Comparison of ENCODE assay signal across 2 cellular contexts in the genomic region with DNA sequence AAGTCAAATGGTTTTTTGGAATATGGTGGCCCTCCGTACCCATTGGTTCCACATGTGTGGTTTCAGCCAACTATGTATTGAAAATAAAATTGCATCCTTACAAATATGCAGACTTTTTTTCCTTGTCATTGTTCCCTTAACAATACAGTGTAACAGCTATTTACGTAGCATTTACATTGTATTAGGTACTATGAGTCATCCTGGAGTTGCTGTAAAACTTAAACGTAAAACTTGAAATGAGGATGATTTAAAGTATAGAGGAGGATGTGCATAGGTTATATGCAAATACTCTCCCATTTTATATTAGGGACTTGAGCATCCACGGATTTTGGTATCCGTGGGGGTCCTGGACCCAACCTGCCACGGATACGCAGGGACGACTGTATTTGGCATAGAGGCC.
TF ChIP-seq lines count a peak whose summit lies in the region.

No MANE protein-coding gene starts in this region.

TF ChIP-seq in WTC11, 78 proteins besides CTCF, POLR2A, EP300 and RAD21:
- TF ChIP-seq EMX1 (CRISPR knock-in tag; IDR thresholded peaks at IDR 0.05) (no peak), ATF1 (CRISPR knock-in tag; IDR thresholded peaks at IDR 0.05) (no peak), FOXP1 (CRISPR knock-in tag; IDR thresholded peaks at IDR 0.05; ENCODE audit: borderline replicate concordance) (no peak), SOX15 (CRISPR knock-in tag; IDR thresholded peaks at IDR 0.05) (no peak), NFYB (CRISPR knock-in tag; conservative IDR thresholded peaks at IDR 0.05; ENCODE audit: low read depth) (no peak), GTF2I (CRISPR knock-in tag; conservative IDR thresholded peaks at IDR 0.05) (no peak), KAT7 (CRISPR knock-in tag; IDR thresholded peaks at IDR 0.05; ENCODE audit: borderline replicate concordance) (no peak), MXD4 (CRISPR knock-in tag; IDR thresholded peaks at IDR 0.05; ENCODE audit: borderline replicate concordance) (no peak), ZNF423 (CRISPR knock-in tag; IDR thresholded peaks at IDR 0.05) (no peak), ETV6 (CRISPR knock-in tag; IDR thresholded peaks at IDR 0.05) (no peak), NR3C1 (CRISPR knock-in tag; conservative IDR thresholded peaks at IDR 0.05; ENCODE audit: low read depth) (no peak)
- TF ChIP-seq, protein P1, sequence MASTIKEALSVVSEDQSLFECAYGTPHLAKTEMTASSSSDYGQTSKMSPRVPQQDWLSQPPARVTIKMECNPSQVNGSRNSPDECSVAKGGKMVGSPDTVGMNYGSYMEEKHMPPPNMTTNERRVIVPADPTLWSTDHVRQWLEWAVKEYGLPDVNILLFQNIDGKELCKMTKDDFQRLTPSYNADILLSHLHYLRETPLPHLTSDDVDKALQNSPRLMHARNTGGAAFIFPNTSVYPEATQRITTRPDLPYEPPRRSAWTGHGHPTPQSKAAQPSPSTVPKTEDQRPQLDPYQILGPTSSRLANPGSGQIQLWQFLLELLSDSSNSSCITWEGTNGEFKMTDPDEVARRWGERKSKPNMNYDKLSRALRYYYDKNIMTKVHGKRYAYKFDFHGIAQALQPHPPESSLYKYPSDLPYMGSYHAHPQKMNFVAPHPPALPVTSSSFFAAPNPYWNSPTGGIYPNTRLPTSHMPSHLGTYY (CRISPR knock-in tag; IDR thresholded peaks at IDR 0.05) = no peak
- TF ChIP-seq, protein P2, sequence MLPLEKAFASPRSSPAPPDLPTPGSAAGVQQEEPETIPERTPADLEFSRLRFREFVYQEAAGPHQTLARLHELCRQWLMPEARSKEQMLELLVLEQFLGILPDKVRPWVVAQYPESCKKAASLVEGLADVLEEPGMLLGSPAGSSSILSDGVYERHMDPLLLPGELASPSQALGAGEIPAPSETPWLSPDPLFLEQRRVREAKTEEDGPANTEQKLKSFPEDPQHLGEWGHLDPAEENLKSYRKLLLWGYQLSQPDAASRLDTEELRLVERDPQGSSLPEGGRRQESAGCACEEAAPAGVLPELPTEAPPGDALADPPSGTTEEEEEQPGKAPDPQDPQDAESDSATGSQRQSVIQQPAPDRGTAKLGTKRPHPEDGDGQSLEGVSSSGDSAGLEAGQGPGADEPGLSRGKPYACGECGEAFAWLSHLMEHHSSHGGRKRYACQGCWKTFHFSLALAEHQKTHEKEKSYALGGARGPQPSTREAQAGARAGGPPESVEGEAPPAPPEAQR (CRISPR knock-in tag; IDR thresholded peaks at IDR 0.05) = no peak
- TF ChIP-seq, protein P3, sequence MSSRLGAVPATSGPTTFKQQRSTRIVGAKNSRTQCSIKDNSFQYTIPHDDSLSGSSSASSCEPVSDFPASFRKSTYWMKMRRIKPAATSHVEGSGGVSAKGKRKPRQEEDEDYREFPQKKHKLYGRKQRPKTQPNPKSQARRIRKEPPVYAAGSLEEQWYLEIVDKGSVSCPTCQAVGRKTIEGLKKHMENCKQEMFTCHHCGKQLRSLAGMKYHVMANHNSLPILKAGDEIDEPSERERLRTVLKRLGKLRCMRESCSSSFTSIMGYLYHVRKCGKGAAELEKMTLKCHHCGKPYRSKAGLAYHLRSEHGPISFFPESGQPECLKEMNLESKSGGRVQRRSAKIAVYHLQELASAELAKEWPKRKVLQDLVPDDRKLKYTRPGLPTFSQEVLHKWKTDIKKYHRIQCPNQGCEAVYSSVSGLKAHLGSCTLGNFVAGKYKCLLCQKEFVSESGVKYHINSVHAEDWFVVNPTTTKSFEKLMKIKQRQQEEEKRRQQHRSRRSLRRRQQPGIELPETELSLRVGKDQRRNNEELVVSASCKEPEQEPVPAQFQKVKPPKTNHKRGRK (CRISPR knock-in tag; IDR thresholded peaks at IDR 0.05; ENCODE audit: borderline replicate concordance) = no peak
- TF ChIP-seq, protein P4, sequence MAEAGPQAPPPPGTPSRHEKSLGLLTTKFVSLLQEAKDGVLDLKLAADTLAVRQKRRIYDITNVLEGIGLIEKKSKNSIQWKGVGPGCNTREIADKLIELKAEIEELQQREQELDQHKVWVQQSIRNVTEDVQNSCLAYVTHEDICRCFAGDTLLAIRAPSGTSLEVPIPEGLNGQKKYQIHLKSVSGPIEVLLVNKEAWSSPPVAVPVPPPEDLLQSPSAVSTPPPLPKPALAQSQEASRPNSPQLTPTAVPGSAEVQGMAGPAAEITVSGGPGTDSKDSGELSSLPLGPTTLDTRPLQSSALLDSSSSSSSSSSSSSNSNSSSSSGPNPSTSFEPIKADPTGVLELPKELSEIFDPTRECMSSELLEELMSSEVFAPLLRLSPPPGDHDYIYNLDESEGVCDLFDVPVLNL (CRISPR knock-in tag; IDR thresholded peaks at IDR 0.05; ENCODE audit: borderline replicate concordance, low read depth) = no peak

TF ChIP-seq in endothelial cell of umbilical vein, 7 proteins besides CTCF, POLR2A, EP300 and RAD21:
- TF ChIP-seq FOS (IDR thresholded peaks at IDR 0.05; ENCODE audit: borderline replicate concordance, insufficient read depth, low read length) = no peak
- peak; percentile 66 for TF ChIP-seq JUN (IDR thresholded peaks at IDR 0.05; ENCODE audit: borderline replicate concordance, insufficient read depth, insufficient read length, low read depth)
- no peak for TF ChIP-seq GATA2 (IDR thresholded peaks at IDR 0.05; ENCODE audit: insufficient read depth, insufficient read length, low read depth, low read length)
